19 cellular contexts compared by ENCODE assay signal in the genomic region with DNA sequence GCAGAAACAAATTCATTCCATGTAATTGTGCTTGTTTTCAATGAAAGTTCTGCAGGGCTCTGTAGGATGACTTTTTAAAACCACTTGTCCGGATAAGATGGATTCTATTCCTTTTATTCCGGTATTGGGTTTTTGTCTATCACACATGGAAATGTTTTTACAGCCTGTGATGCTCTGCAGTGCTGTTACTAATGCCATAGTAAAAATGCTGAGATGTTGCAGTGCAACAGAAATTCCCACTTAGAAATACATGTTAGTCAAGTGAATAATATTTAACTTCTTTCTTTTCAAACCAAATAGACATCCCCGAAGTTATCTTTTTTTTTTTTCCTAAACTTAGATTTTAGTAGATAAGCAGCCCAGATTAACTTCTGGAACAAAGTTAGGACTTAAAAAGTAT.
"Had no signal": no experiment of that assay in that cellular context is flagged by ENCODE, and none has a peak within 500 bp of the region (broad histone marks: within the 10 kb centered on the region; RNA-seq: fewer than 3 reads in every experiment).

No MANE protein-coding gene starts in this region.

- H3K36me3 ChIP-seq: left ventricle myocardium inferior, lower lobe of right lung, sigmoid colon, stomach, suprapubic skin, thyroid gland had no signal

- ATAC-seq: esophagus mucosa, foreskin keratinocyte, lower lobe of right lung had no signal

- H3K27me3 ChIP-seq: foreskin keratinocyte, sigmoid colon, stomach, suprapubic skin, thyroid gland had no signal

- H3K4me1 ChIP-seq: foreskin keratinocyte had no signal

- DNase-seq: cortex of kidney; effector memory CD4-positive, alpha-beta T cell; foreskin keratinocyte; immature natural killer cell; kidney; left cardiac atrium; left ventricle myocardium inferior; lower lobe of right lung; mesendoderm; naive B cell; nephron progenitor cell; posterior cingulate gyrus; sigmoid colon; stimulated activated naive CD4-positive, alpha-beta T cell; stomach; thyroid gland had no signal

- H3K27ac ChIP-seq: foreskin keratinocyte, left ventricle myocardium inferior, lower lobe of right lung, suprapubic skin, thyroid gland had no signal

- H3K9me3 ChIP-seq: left ventricle myocardium inferior, lower lobe of right lung, sigmoid colon, stomach, suprapubic skin, thyroid gland had no signal

- H3K4me3 ChIP-seq: left ventricle myocardium inferior, lower lobe of right lung, sigmoid colon, skin epidermis, stomach, suprapubic skin, thyroid gland had no signal
